ENCODE assay signal across 10 cellular contexts in genomic region chr1:19011832-19012231, GRCh38. TPM values are rescaled to one million over a fixed set of nuclear protein-coding genes. Genes with fewer than 3 reads are reported as not detected.
DNase-seq lines count a peak whose midpoint lies in the region; ATAC-seq, FAIRE-seq and TF ChIP-seq lines count a peak whose summit lies in the region.
"Had no signal": no experiment of that assay in that cellular context is flagged by ENCODE, and none has a peak within 500 bp of the region (broad histone marks: within the 10 kb centered on the region; RNA-seq: fewer than 3 reads in every experiment).

No MANE protein-coding gene starts in this region.

- H3K36me3 ChIP-seq in esophagus muscularis mucosa (no peaks in the 10 kb centered on the region), rectal smooth muscle tissue (ENCODE audit: control insufficient read depth, insufficient read depth, low read length) (no peaks in the 10 kb centered on the region)
- H3K36me3 ChIP-seq: right atrium auricular region had no signal

- no peak for FAIRE-seq in RCC 7860 (lab: Jason Lieb, UNC)
- FAIRE-seq: TTC549 had no signal

- H3K27ac ChIP-seq in esophagus muscularis mucosa (replicated peaks in 1 of 4) = peak overlapping the region; percentile 74 to 84 (median 84)
- H3K27ac ChIP-seq in rectal smooth muscle tissue (ENCODE audit: low read depth, low read length) = peak overlapping the region; percentile 91
- H3K27ac ChIP-seq: right atrium auricular region had no signal

- H3K4me1 ChIP-seq in esophagus muscularis mucosa = peaks cover 11 to 33% (median 29%) of the 10 kb centered on the region in 4 donors
- peaks cover 21% of the 10 kb centered on the region for H3K4me1 ChIP-seq in rectal smooth muscle tissue (ENCODE audit: control insufficient read depth, insufficient read depth, low read length)

- TF ChIP-seq CTCF in esophagus muscularis mucosa (IDR thresholded peaks at IDR 0.05) = no peak

- intact Hi-C loops in esophagus muscularis mucosa (cut with DNase I) = loop anchor here (5.0 kb wide), 1 partner anchor 65 kb away; no protein-coding TSS in a partner anchor

- no peaks in the 10 kb centered on the region for H3K9me3 ChIP-seq in esophagus muscularis mucosa
- H3K9me3 ChIP-seq: right atrium auricular region had no signal

- H3K4me3 ChIP-seq in esophagus muscularis mucosa = no peak overlapping the region
- no peak overlapping the region for H3K4me3 ChIP-seq in rectal smooth muscle tissue (ENCODE audit: low read length)
- H3K4me3 ChIP-seq: right atrium auricular region had no signal

- peak; percentile 59 for DNase-seq in EL
- peak; percentile 11 for DNase-seq in RCC 7860 (ENCODE audit: low spot score)
- no peak for DNase-seq in esophagus muscularis mucosa (ENCODE audit: extremely low spot score)
- DNase-seq in AG08395 (ENCODE audit: low spot score) = no peak
- DNase-seq in effector CD4-positive, alpha-beta T cell = no peak

- ATAC-seq in HG02623 (IDR thresholded peaks at IDR 0.05; ENCODE audit: unreplicated experiment) (no peak), HG03045 (IDR thresholded peaks at IDR 0.05; ENCODE audit: unreplicated experiment) (no peak)

- H3K27me3 ChIP-seq in esophagus muscularis mucosa = no peaks in the 10 kb centered on the region
- no peaks in the 10 kb centered on the region for H3K27me3 ChIP-seq in rectal smooth muscle tissue (ENCODE audit: control insufficient read depth, insufficient read depth, low read length)
- H3K27me3 ChIP-seq: right atrium auricular region had no signal

- TF ChIP-seq EP300 in esophagus muscularis mucosa (IDR thresholded peaks at IDR 0.05) = no peak

- 85% methylated on average over 5 of the region's 6 CpGs for WGBS in esophagus muscularis mucosa

- TF ChIP-seq POLR2A in esophagus muscularis mucosa (IDR thresholded peaks at IDR 0.05; ENCODE audit: low read depth) = no peak

- H3K9ac ChIP-seq in rectal smooth muscle tissue (ENCODE audit: low read length) = no peak overlapping the region

RNA-seq across cellular contexts. Expression of gene IFFO2, which starts 55.4 kb away (rescaled TPM):
- total RNA-seq in esophagus muscularis mucosa = 10 to 100 TPM in 3 of 4 donors, 1 to 10 TPM in 1; 9.6 to 40.3 (median 16.3) TPM

Comparison
In these comparisons a context has a peak if more than half of its experiments do, and no peak if none do; other contexts are left out.
1. DNase-seq: peak in EL (single experiment) and RCC 7860 (single experiment); none in esophagus muscularis mucosa (single experiment), AG08395 (single experiment) and effector CD4-positive, alpha-beta T cell (single experiment).